Comparison of ENCODE assay signal across 22 cellular contexts in the genomic region with DNA sequence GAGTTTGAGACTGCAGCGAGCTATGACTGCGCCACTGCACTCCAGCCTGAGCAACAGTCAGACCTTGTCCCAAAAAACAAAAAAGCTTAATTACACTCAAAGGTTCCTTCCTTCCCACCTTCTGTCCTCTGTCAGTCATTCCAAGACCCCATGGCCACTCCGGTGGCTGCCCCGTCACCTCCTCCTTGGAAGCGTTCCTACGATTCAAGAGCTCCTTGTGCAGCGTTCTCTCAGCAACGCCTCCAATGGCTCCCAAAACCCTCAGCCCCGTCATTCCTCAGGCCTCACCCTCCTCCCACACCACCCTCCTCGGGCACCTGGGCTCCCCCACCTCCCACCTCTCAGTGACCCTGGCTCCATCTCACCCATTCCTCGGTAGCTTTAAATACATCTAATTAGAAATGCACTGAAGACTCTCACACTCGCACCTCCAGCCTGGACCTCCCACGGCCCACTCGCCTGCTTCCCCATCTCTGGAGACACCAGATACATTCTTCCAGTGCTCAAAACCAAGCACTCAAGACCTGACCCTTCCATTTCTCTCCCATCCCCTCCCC.
"Had no signal": no experiment of that assay in that cellular context is flagged by ENCODE, and none has a peak within 500 bp of the region (broad histone marks: within the 10 kb centered on the region; RNA-seq: fewer than 3 reads in every experiment).

No MANE protein-coding gene starts in this region.

- H3K4me1 Mint-ChIP-seq: nephron had no signal

- H3K27ac ChIP-seq: epithelial cell of prostate, neutrophil, prostate gland, uterus, VCaP had no signal

- H3K4me1 ChIP-seq: prostate gland, uterus had no signal

- H3K9me3 ChIP-seq: neutrophil, prostate gland, uterus had no signal

- DNase-seq: activated CD4-positive, alpha-beta T cell treated with anti-CD3 and anti-CD28 coated beads, Interleukin-2, amount 50 U/mL, for 1 hour; activated CD8-positive, alpha-beta T cell treated with anti-CD3 and anti-CD28 coated beads for 36 hours; activated effector memory CD4-positive, alpha-beta T cell treated with anti-CD3 and anti-CD28 coated beads, Interleukin-2, amount 50 U/mL, for 16 hours; activated naive CD4-positive, alpha-beta T cell treated with anti-CD3 and anti-CD28 coated beads for 36 hours; activated naive CD8-positive, alpha-beta T cell treated with anti-CD3 and anti-CD28 coated beads, Interleukin-2, amount 50 U/mL, for 24 hours; activated T-cell treated with anti-CD3 and anti-CD28 coated beads, Interleukin-2, amount 50 U/mL, for 72 hours; amygdala; caudate nucleus; left ventricle myocardium superior; retina; stimulated activated CD4-positive, alpha-beta T cell treated with anti-CD3 and anti-CD28 coated beads, Interleukin-2, amount 100 ng/mL, for 48 hours; stimulated activated naive CD8-positive, alpha-beta T cell treated with anti-CD3 and anti-CD28 coated beads, Interleukin-15, Interleukin-2, amounts not matched to agents 100 U/mL and 50 U/mL, for 24 hours; substantia nigra; T-cell; T-helper 9 cell; uterus had no signal

- H3K36me3 ChIP-seq: uterus had no signal

- H3K27me3 ChIP-seq: neutrophil, uterus had no signal

- H3K9me3 Mint-ChIP-seq: activated CD8-positive, alpha-beta T cell treated with anti-CD3 and anti-CD28 coated beads for 36 hours; activated naive CD4-positive, alpha-beta T cell treated with anti-CD3 and anti-CD28 coated beads for 36 hours; activated naive CD8-positive, alpha-beta T cell treated with anti-CD3 and anti-CD28 coated beads, Interleukin-2, amount 50 U/mL, for 24 hours; activated T-cell treated with anti-CD3 and anti-CD28 coated beads, Interleukin-2, amount 50 U/mL, for 72 hours; nephron; T-cell; type B pancreatic cell had no signal

- H3K27me3 Mint-ChIP-seq: activated CD8-positive, alpha-beta T cell treated with anti-CD3 and anti-CD28 coated beads for 36 hours; activated naive CD8-positive, alpha-beta T cell treated with anti-CD3 and anti-CD28 coated beads, Interleukin-2, amount 50 U/mL, for 24 hours; T-cell; type B pancreatic cell had no signal

- H3K4me3 Mint-ChIP-seq: activated CD8-positive, alpha-beta T cell treated with anti-CD3 and anti-CD28 coated beads for 36 hours; activated naive CD4-positive, alpha-beta T cell treated with anti-CD3 and anti-CD28 coated beads for 36 hours; activated naive CD8-positive, alpha-beta T cell treated with anti-CD3 and anti-CD28 coated beads, Interleukin-2, amount 50 U/mL, for 24 hours; activated T-cell treated with anti-CD3 and anti-CD28 coated beads, Interleukin-2, amount 50 U/mL, for 72 hours; nephron; T-cell; type B pancreatic cell had no signal

- H3K4me3 ChIP-seq: prostate gland, uterus had no signal

- ATAC-seq: activated CD8-positive, alpha-beta T cell treated with anti-CD3 and anti-CD28 coated beads for 36 hours; activated naive CD8-positive, alpha-beta T cell treated with anti-CD3 and anti-CD28 coated beads, Interleukin-2, amount 50 U/mL, for 24 hours; activated T-cell treated with anti-CD3 and anti-CD28 coated beads, Interleukin-2, amount 50 U/mL, for 72 hours; left ventricle myocardium superior; stimulated activated naive CD8-positive, alpha-beta T cell treated with anti-CD3 and anti-CD28 coated beads, Interleukin-15, Interleukin-2, amounts not matched to agents 100 U/mL and 50 U/mL, for 24 hours; T-cell had no signal

- H3K27ac Mint-ChIP-seq: activated CD8-positive, alpha-beta T cell treated with anti-CD3 and anti-CD28 coated beads for 36 hours; activated naive CD4-positive, alpha-beta T cell treated with anti-CD3 and anti-CD28 coated beads for 36 hours; activated T-cell treated with anti-CD3 and anti-CD28 coated beads, Interleukin-2, amount 50 U/mL, for 72 hours; nephron; type B pancreatic cell had no signal
